Comparison of ENCODE assay signal across 1 cellular context in the genomic region with DNA sequence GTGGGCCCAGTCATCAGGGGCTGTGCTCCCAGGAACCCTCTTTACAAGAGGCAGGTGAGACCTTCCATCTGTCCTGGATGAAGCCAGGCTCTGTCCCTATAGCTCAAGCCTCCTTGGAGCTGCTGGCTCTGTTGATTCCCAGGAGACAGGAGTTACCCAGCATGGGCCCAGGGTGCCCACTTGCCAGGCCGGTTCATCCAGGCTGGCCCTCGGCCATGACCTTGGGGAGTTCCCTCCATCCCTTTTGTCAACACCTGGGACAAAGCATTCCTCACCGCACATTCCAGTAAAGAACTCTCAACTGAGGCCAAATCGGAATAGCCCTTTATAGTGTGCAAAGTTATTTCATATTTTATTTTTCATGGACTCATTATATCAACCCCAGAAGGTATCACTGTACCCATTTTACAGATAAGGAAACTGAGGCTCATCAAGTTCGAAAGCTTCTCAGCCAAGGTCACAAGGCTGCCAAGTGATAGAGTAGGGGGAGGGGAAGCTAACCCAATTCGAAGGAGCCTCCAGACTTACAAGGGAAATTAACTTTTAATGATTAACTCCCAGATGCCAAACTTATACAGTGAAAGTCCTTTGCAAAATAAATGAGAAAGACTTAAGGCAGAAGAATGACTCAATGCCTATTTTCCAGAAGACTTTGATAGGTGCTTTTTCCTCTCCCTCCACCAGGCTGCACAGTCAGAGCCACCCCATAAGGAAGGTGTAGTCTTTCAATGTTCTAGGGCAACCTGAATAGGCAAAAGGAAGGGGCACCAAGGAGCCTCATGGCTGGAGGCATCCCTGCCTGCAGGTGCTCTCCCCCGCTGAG.
TF ChIP-seq lines count a peak whose summit lies in the region.

No MANE protein-coding gene starts in this region.

TF ChIP-seq in HepG2, 621 proteins besides CTCF, POLR2A, EP300 and RAD21:
- TF ChIP-seq ZMYM3 (CRISPR knock-in tag; IDR thresholded peaks at IDR 0.05) (peak; percentile 75; the same call in 1 of the 2 replicates), HOXA7 (CRISPR knock-in tag; IDR thresholded peaks at IDR 0.05) (no peak), TBX2 (CRISPR knock-in tag; IDR thresholded peaks at IDR 0.05; ENCODE audit: borderline replicate concordance) (0 out of 2 replicates have a peak, but pooled peaks have one; percentile 31), ZNF629 (CRISPR knock-in tag; conservative IDR thresholded peaks at IDR 0.05) (peak; percentile 96), KDM1A (CRISPR knock-in tag; IDR thresholded peaks at IDR 0.05) (peak; percentile 54; the same call in 1 of the 2 replicates), RCOR2 (CRISPR knock-in tag; IDR thresholded peaks at IDR 0.05) (peak; percentile 53; the same call in 1 of the 2 replicates), ZNF574 (CRISPR knock-in tag; IDR thresholded peaks at IDR 0.05) (no peak), DNMT3B (CRISPR knock-in tag; conservative IDR thresholded peaks at IDR 0.05) (no peak), CHD4 (IDR thresholded peaks at IDR 0.05; ENCODE audit: borderline replicate concordance, low read length) (peak; percentile 98), ZNF772 (CRISPR knock-in tag; IDR thresholded peaks at IDR 0.05) (no peak), TCF7L2 (IDR thresholded peaks at IDR 0.05; ENCODE audit: low read depth, low read length) (no peak), ADNP (CRISPR knock-in tag; IDR thresholded peaks at IDR 0.05) (0 out of 2 replicates have a peak, but pooled peaks have one; percentile 28)
